In genomic region chr2:84882775-84883550, GRCh38 we compare ENCODE assay signal across 11 cellular contexts. TPM values are rescaled to one million over a fixed set of nuclear protein-coding genes. Genes with fewer than 3 reads are reported as not detected.
DNase-seq lines count a peak whose midpoint lies in the region; ATAC-seq, FAIRE-seq and TF ChIP-seq lines count a peak whose summit lies in the region.
"Had no signal": no experiment of that assay in that cellular context is flagged by ENCODE, and none has a peak within 500 bp of the region (broad histone marks: within the 10 kb centered on the region; RNA-seq: fewer than 3 reads in every experiment).

No MANE protein-coding gene starts in this region.

- no peak overlapping the region for H2AFZ ChIP-seq in GM12878 (ENCODE audit: control insufficient read depth, low read depth, low read length)

- SMC1A ChIA-PET in GM12878 (lab: Charles Lee; ENCODE audit: uncharacterized antibody, unreplicated experiment), result interaction anchor here (0.8 to 5.4 kb wide), 11 partner anchors 12 to 385 kb away, joined by 3 to 83 read pairs (median 5); no protein-coding TSS in a partner anchor

- intact Hi-C loops in GM12878 (cut with micrococcal nuclease; ENCODE audit: unreplicated experiment), result loop anchor here (1.0 to 5.0 kb wide), 3 partner anchors 41 to 388 kb away; no protein-coding TSS in a partner anchor

- no peak overlapping the region for H3K27ac ChIP-seq in GM12878 (ENCODE audit: control insufficient read depth, insufficient read depth)
- H3K27ac ChIP-seq: 22Rv1, esophagus squamous epithelium, tibial artery had no signal

- H3K27me3 ChIP-seq in GM12878 (replicated peaks in 1 of 2; ENCODE audit: control insufficient read depth in 2 of 2, insufficient read depth in 2 of 2, low read length in 1 of 2), result peaks cover 0 to 9% of the 10 kb centered on the region in 2 experiments; a peak in 3 of 4 replicates

- no peaks in the 10 kb centered on the region for H3K36me3 Mint-ChIP-seq in T-helper 1 cell treated with Interleukin-12 subunit alpha and Interleukin-12 subunit beta and Interleukin-4 antibody, amounts not matched to agents 30 μg/mL and 1 μg/mL, for 36 hours (ENCODE audit: low read depth)
- peaks cover 3% of the 10 kb centered on the region for H3K36me3 Mint-ChIP-seq in IgD-negative memory B cell
- no peaks in the 10 kb centered on the region for H3K36me3 Mint-ChIP-seq in neural crest cell (ENCODE audit: low read depth)

- no peak overlapping the region for H3K4me2 ChIP-seq in GM12878 (ENCODE audit: control insufficient read depth, insufficient read depth)

- H3K4me1 Mint-ChIP-seq in T-helper 1 cell treated with Interleukin-12 subunit alpha and Interleukin-12 subunit beta and Interleukin-4 antibody, amounts not matched to agents 30 μg/mL and 1 μg/mL, for 36 hours (ENCODE audit: low read depth), result peaks cover 45% of the 10 kb centered on the region
- H3K4me1 Mint-ChIP-seq in IgD-negative memory B cell (peaks cover 15 to 24% (median 20%) of the 10 kb centered on the region in 3 donors), neural crest cell (peaks cover 28% of the 10 kb centered on the region)

- BruUV-seq in GM12878 (replicated peaks; lab: Mats Ljungman, UMichigan), result no TSS peak

- no peaks in the 10 kb centered on the region for H3K79me2 ChIP-seq in GM12878 (ENCODE audit: control insufficient read depth, insufficient read depth, low read length)

- ATAC-seq in GM12878 (no peak), GM19397 (IDR thresholded peaks at IDR 0.05; ENCODE audit: unreplicated experiment) (no peak), HG02852 (IDR thresholded peaks at IDR 0.05; ENCODE audit: unreplicated experiment) (no peak)

- no peaks in the 10 kb centered on the region for H4K20me1 ChIP-seq in GM12878 (ENCODE audit: control insufficient read depth, insufficient read depth)

- H3K9ac ChIP-seq in GM12878 (ENCODE audit: control insufficient read depth, insufficient read depth, low read length), result no peak overlapping the region

- H3K4me1 ChIP-seq in GM12878 (ENCODE audit: control insufficient read depth, insufficient read depth, low read length), result peaks cover 16% of the 10 kb centered on the region

- in situ Hi-C loops in GM12878 (cut with MboI), result loop anchor here (10.0 kb wide), 1 partner anchor 402 kb away; no protein-coding TSS in a partner anchor

- H3K4me3 ChIP-seq in GM12878, result no peak overlapping the region

- peak overlapping the region; percentile 90 for H3K4me3 Mint-ChIP-seq in T-helper 1 cell treated with Interleukin-12 subunit alpha and Interleukin-12 subunit beta and Interleukin-4 antibody, amounts not matched to agents 30 μg/mL and 1 μg/mL, for 36 hours
- peak overlapping the region; percentile 85 to 95 (median 92) for H3K4me3 Mint-ChIP-seq in IgD-negative memory B cell
- H3K4me3 Mint-ChIP-seq in neural crest cell, result peak overlapping the region; percentile 84

- H3K27me3 Mint-ChIP-seq in T-helper 1 cell treated with Interleukin-12 subunit alpha and Interleukin-12 subunit beta and Interleukin-4 antibody, amounts not matched to agents 30 μg/mL and 1 μg/mL, for 36 hours (ENCODE audit: low read depth), result no peaks in the 10 kb centered on the region
- H3K27me3 Mint-ChIP-seq in IgD-negative memory B cell, result peaks cover 7% of the 10 kb centered on the region
- H3K27me3 Mint-ChIP-seq in neural crest cell (ENCODE audit: low read depth), result peaks cover 77% of the 10 kb centered on the region

- RAD21 ChIA-PET in GM12878 (lab: Charles Lee; ENCODE audit: unreplicated experiment), result interaction anchor here (0.8 to 7.6 kb wide), 12 partner anchors 11 to 423 kb away, joined by 3 to 74 read pairs (median 6); no protein-coding TSS in a partner anchor

- TF ChIP-seq EP300 in GM12878 (IDR thresholded peaks at IDR 0.05; ENCODE audit: borderline replicate concordance in 1 of 2, control insufficient read depth in 1 of 2, low read depth in 2 of 2, low read length in 2 of 2), result no peak

- TF ChIP-seq CTCF in GM12878 (IDR thresholded peaks at IDR 0.05 in 2 of 3, conservative IDR thresholded peaks at IDR 0.05 in 1 of 3; ENCODE audit: control insufficient read depth in 2 of 3, extremely low read depth in 1 of 3, insufficient read depth in 1 of 3, low read depth in 3 of 3, low read length in 3 of 3), result no peak
- no peak for TF ChIP-seq CTCF in neural crest cell (conservative IDR thresholded peaks at IDR 0.05)

- no peak for FAIRE-seq in GM12878 (lab: Jason Lieb, UNC)

- CTCF ChIA-PET in GM12878 (lab: Yijun Ruan, JAX), result interaction anchor here (0.6 to 11.1 kb wide), 30 partner anchors 8 to 402 kb away, joined by 3 to 133 read pairs (median 4); partner anchors contain the start of gene TMSB10

- H3K27ac Mint-ChIP-seq in T-helper 1 cell treated with Interleukin-12 subunit alpha and Interleukin-12 subunit beta and Interleukin-4 antibody, amounts not matched to agents 30 μg/mL and 1 μg/mL, for 36 hours, result peak overlapping the region; percentile 90
- H3K27ac Mint-ChIP-seq in IgD-negative memory B cell (peak overlapping the region; percentile 49 to 87 (median 80)), neural crest cell (ENCODE audit: unreplicated experiment) (no peak overlapping the region)

- 65% methylated on average over 4 of the region's 4 CpGs for WGBS in GM12878 (ENCODE audit: insufficient coverage, insufficient replicate concordance, low lambda C conversion rate, missing lambda C conversion rate)

- H3K36me3 ChIP-seq in GM12878 (ENCODE audit: control insufficient read depth in 2 of 2, insufficient read depth in 2 of 2, low read length in 1 of 2), result no peaks in the 10 kb centered on the region
- H3K36me3 ChIP-seq: esophagus squamous epithelium, tibial artery had no signal

- no peak for TF ChIP-seq RAD21 in GM12878 (IDR thresholded peaks at IDR 0.05; ENCODE audit: insufficient read depth, low read depth, low read length)

- H3K9me3 ChIP-seq in GM12878 (replicated peaks; ENCODE audit: control insufficient read depth, insufficient read depth, low read length), result no peaks in the 10 kb centered on the region
- H3K9me3 ChIP-seq: esophagus squamous epithelium, tibial artery had no signal

- no peaks in the 10 kb centered on the region for H3K9me3 Mint-ChIP-seq in T-helper 1 cell treated with Interleukin-12 subunit alpha and Interleukin-12 subunit beta and Interleukin-4 antibody, amounts not matched to agents 30 μg/mL and 1 μg/mL, for 36 hours
- H3K9me3 Mint-ChIP-seq in IgD-negative memory B cell (no peaks in the 10 kb centered on the region), neural crest cell (no peaks in the 10 kb centered on the region)

- TF ChIP-seq POLR2A in GM12878 (IDR thresholded peaks at IDR 0.05; ENCODE audit: low read depth, low read length), result no peak

- no peak for DNase-seq in T-helper 1 cell
- DNase-seq in GM12878 (ENCODE audit: low read depth, low spot score), result no peak
- DNase-seq in neural crest cell (ENCODE audit: low read depth, low spot score), result no peak
- no peak for DNase-seq in HUDEP-2 (lab: John Stamatoyannopoulos, UW; ENCODE audit: unreplicated experiment in 76 of 76)

- POLR2A ChIA-PET in GM12878 (lab: Charles Lee), result interaction anchor here (0.6 to 3.1 kb wide), 5 partner anchors 10 to 78 kb away, joined by 4 to 11 read pairs (median 4); no protein-coding TSS in a partner anchor

TF ChIP-seq in GM12878, 131 proteins besides CTCF, POLR2A, EP300 and RAD21:
- 0 out of 2 replicates have a peak, but pooled peaks have one; percentile 3 for TF ChIP-seq NFIC (IDR thresholded peaks at IDR 0.05; ENCODE audit: low read depth, low read length)
- no peak for TF ChIP-seq SIN3A (IDR thresholded peaks at IDR 0.05; ENCODE audit: low read depth, low read length)

RNA-seq across cellular contexts. Expression of gene TRABD2A, which starts 2.1 kb away (rescaled TPM):
- polyA plus RNA-seq in IgD-negative memory B cell, result 5.7 TPM
- total RNA-seq in GM12878 (2013; cell fraction: nucleolus; rRNA removed), result 17.5 and 20.8 TPM in 2 replicates
- total RNA-seq in GM12878 (2014; rRNA removed), result 7.6 and 9.8 TPM in 2 replicates
- total RNA-seq in GM12878 (2014; rRNA removed; fragmentation: Illumina TruSeq; extraction: Trizol), result 4.7 and 5.1 TPM in 2 replicates
- total RNA-seq in GM12878 (2021), result 5.0 and 5.7 TPM in 2 replicates
- polyA plus RNA-seq in GM12878 (2011; ENCODE audit: low read depth), result 0.21 TPM
- polyA plus RNA-seq in GM12878 (2011; rRNA removed), result 1.9 and 2.0 TPM in 2 replicates
- polyA plus RNA-seq in GM12878 (2011; cell fraction: cytosol; rRNA removed), result 1.8 and 2.0 TPM in 2 replicates
- 3.2 and 3.3 TPM in 2 replicates for polyA plus RNA-seq in GM12878 (2011; cell fraction: nucleus; rRNA removed)
- 0.39 and 0.49 TPM in 2 replicates for polyA plus RNA-seq in GM12878 (2012)
- 5.2 and 5.3 TPM in 2 replicates for polyA plus RNA-seq in GM12878 (2014; fragmentation: Illumina TruSeq; extraction: Trizol)
- polyA plus RNA-seq in GM12878 (2014; fragmentation: Nextera tagmentation; extraction: Ambion mirVana), result 1 to 10 TPM; 1.4 to 2.3 TPM
- 6.1 and 6.6 TPM in 2 replicates for polyA plus RNA-seq in GM12878 (2014; rRNA removed)
- 1 to 10 TPM; 3.0 to 3.1 TPM for polyA plus RNA-seq in GM12878 (2016; fragmentation: Nextera tagmentation; extraction: Ambion mirVana)
- 3.1 TPM in 2 replicates for polyA minus RNA-seq in GM12878 (2011; rRNA and poly(A)+ RNA removed)
- polyA minus RNA-seq in GM12878 (2011; cell fraction: cytosol; rRNA and poly(A)+ RNA removed), result 1.4 TPM in 1 of 2 replicates, not detected in the other
- polyA minus RNA-seq in GM12878 (2011; cell fraction: nucleus; rRNA and poly(A)+ RNA removed), result 3.4 and 3.9 TPM in 2 replicates
- 0.84 TPM in 2 replicates for total RNA-seq in neural crest cell

RNA-seq across cellular contexts. Expression of gene TMSB10, which starts 22.5 kb away (rescaled TPM):
- polyA plus RNA-seq in IgD-negative memory B cell (6,394 TPM), GM12878 (2011; rRNA removed) (1,406 and 1,750 TPM in 2 replicates), GM12878 (2014; fragmentation: Illumina TruSeq; extraction: Trizol) (3,467 and 4,619 TPM in 2 replicates), GM12878 (2014; fragmentation: Nextera tagmentation; extraction: Ambion mirVana) (1,000 to 10,000 TPM; 2,817 to 3,116 TPM), GM12878 (2014; rRNA removed) (3,894 and 4,860 TPM in 2 replicates), GM12878 (2016; fragmentation: Nextera tagmentation; extraction: Ambion mirVana) (1,000 to 10,000 TPM; 3,322 to 3,441 TPM)
- 67.1 and 76.3 TPM in 2 replicates for total RNA-seq in GM12878 (2013; cell fraction: nucleolus; rRNA removed)
- total RNA-seq in GM12878 (2014; rRNA removed) (3,507 and 4,221 TPM in 2 replicates), GM12878 (2014; rRNA removed; fragmentation: Illumina TruSeq; extraction: Trizol) (4,753 and 4,822 TPM in 2 replicates), GM12878 (2021) (2,058 and 2,139 TPM in 2 replicates), neural crest cell (1,431 and 1,563 TPM in 2 replicates)
- polyA plus RNA-seq in GM12878 (2011; ENCODE audit: low read depth), result 6,013 TPM
- 3,271 and 3,283 TPM in 2 replicates for polyA plus RNA-seq in GM12878 (2011; cell fraction: cytosol; rRNA removed)
- polyA plus RNA-seq in GM12878 (2011; cell fraction: nucleus; rRNA removed), result 1,725 and 2,378 TPM in 2 replicates
- polyA plus RNA-seq in GM12878 (2012), result 2,269 and 3,344 TPM in 2 replicates
- 292 and 578 TPM in 2 replicates for polyA minus RNA-seq in GM12878 (2011; rRNA and poly(A)+ RNA removed)
- 348 and 356 TPM in 2 replicates for polyA minus RNA-seq in GM12878 (2011; cell fraction: cytosol; rRNA and poly(A)+ RNA removed)
- 66.1 and 66.3 TPM in 2 replicates for polyA minus RNA-seq in GM12878 (2011; cell fraction: nucleus; rRNA and poly(A)+ RNA removed)
